21 cellular contexts compared by ENCODE assay signal in genomic region chr15:56568466-56569167, GRCh38.
"Had no signal": no experiment of that assay in that cellular context is flagged by ENCODE, and none has a peak within 500 bp of the region (broad histone marks: within the 10 kb centered on the region; RNA-seq: fewer than 3 reads in every experiment).

No MANE protein-coding gene starts in this region.

- H3K27ac Mint-ChIP-seq: activated naive CD8-positive, alpha-beta T cell; effector memory CD8-positive, alpha-beta T cell; mesothelial cell of epicardium; nephron; T-helper 1 cell treated with Interleukin-12 subunit alpha and Interleukin-12 subunit beta and Interleukin-4 antibody, amounts not matched to agents 30 μg/mL and 1 μg/mL, for 36 hours had no signal

- H3K27me3 ChIP-seq: tibial artery had no signal

- H3K4me3 Mint-ChIP-seq: activated naive CD8-positive, alpha-beta T cell; effector memory CD8-positive, alpha-beta T cell; mesothelial cell of epicardium; nephron; T-helper 1 cell treated with Interleukin-12 subunit alpha and Interleukin-12 subunit beta and Interleukin-4 antibody, amounts not matched to agents 30 μg/mL and 1 μg/mL, for 36 hours had no signal

- H3K9me3 ChIP-seq: lower lobe of right lung had no signal

- H3K9me3 Mint-ChIP-seq: effector memory CD8-positive, alpha-beta T cell; T-helper 1 cell treated with Interleukin-12 subunit alpha and Interleukin-12 subunit beta and Interleukin-4 antibody, amounts not matched to agents 30 μg/mL and 1 μg/mL, for 36 hours had no signal

- H3K4me3 ChIP-seq: lower lobe of right lung, tibial artery had no signal

- DNase-seq: activated CD4-positive, alpha-beta T cell treated with anti-CD3 and anti-CD28 coated beads, Interleukin-2, amount 50 U/mL, for 1 hour; activated CD4-positive, CD25-positive, alpha-beta regulatory T cell treated with anti-CD3 and anti-CD28 coated beads, Interleukin-2, amount 50 U/mL, for 72 hours; activated CD8-positive, alpha-beta memory T cell treated with anti-CD3 and anti-CD28 coated beads, Interleukin-2, amount 50 U/mL, for 4 hours; amygdala; effector memory CD8-positive, alpha-beta T cell; foreskin melanocyte; hypothalamus; islet precursor cell; left colon; lower lobe of right lung; nucleus accumbens; stimulated activated CD4-positive, alpha-beta T cell treated with anti-CD3 and anti-CD28 coated beads, Interleukin-12 subunit alpha, Interleukin-12 subunit beta, amount 100 ng/mL, for 4 hours; stimulated activated CD4-positive, alpha-beta T cell treated with anti-CD3 and anti-CD28 coated beads, Interleukin-2, amount 100 ng/mL, for 24 hours; stimulated activated naive CD4-positive, alpha-beta T cell treated with Interleukin-2 at 50 U/mL for 16 hours; substantia nigra; tibial artery had no signal

- H3K36me3 ChIP-seq: lower lobe of right lung, tibial artery had no signal

- ATAC-seq: effector memory CD8-positive, alpha-beta T cell; left colon; lower lobe of right lung had no signal

- H3K4me1 ChIP-seq: lower lobe of right lung, tibial artery had no signal

- H3K4me1 Mint-ChIP-seq: mesothelial cell of epicardium, nephron had no signal

- H3K27ac ChIP-seq: lower lobe of right lung, tibial artery, VCaP had no signal
